26 cellular contexts compared by ENCODE assay signal in the genomic region with DNA sequence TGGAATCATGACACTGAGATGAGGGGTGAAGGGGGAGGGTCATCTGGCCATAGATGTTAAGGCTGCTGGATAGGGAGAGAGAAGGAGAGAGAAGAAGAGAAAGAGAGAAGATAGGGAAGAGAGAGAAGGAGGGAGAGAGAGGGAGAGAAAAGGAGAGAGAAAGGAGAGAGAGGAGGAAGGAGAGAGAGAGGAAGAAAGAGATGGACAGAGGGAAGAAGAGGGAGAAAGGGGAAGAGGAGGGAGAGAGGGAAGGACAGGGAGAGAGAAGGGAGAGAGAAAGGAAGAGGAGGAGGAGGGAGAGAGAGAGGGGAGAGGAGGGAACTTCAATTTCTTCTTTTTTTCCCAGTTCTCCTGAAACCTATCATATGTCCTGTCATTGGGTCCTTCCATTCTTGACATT. TPM values are rescaled to one million over a fixed set of nuclear protein-coding genes. Genes with fewer than 3 reads are reported as not detected.
"Had no signal": no experiment of that assay in that cellular context is flagged by ENCODE, and none has a peak within 500 bp of the region (broad histone marks: within the 10 kb centered on the region; RNA-seq: fewer than 3 reads in every experiment).

No MANE protein-coding gene starts in this region.

- H3K4me3 ChIP-seq: coronary artery, esophagus squamous epithelium, heart right ventricle, lung, pancreas, stomach, thyroid gland had no signal

- FAIRE-seq: islet of Langerhans, pancreas had no signal

- H3K4me1 ChIP-seq: heart right ventricle, thyroid gland had no signal

- H3K27ac ChIP-seq: coronary artery, esophagus squamous epithelium, heart right ventricle, thyroid gland had no signal

- ATAC-seq: effector memory CD8-positive, alpha-beta T cell; heart right ventricle; left colon; left ventricle myocardium superior; naive thymus-derived CD4-positive, alpha-beta T cell; pancreas; sciatic nerve; stimulated activated effector memory CD8-positive, alpha-beta T cell treated with anti-CD3 and anti-CD28 coated beads, Interleukin-12 subunit alpha, Interleukin-12 subunit beta, amount 100 ng/mL, for 72 hours had no signal

- H3K36me3 ChIP-seq: esophagus squamous epithelium, pancreas, thyroid gland had no signal

- DNase-seq: effector memory CD8-positive, alpha-beta T cell; erythroblast; esophagus squamous epithelium; foreskin melanocyte; glutamatergic neuron; heart right ventricle; hippocampal formation; kidney glomerular epithelial cell; left colon; left ventricle myocardium superior; mesenchymal stem cell; midbrain; naive thymus-derived CD4-positive, alpha-beta T cell; occipital lobe; pancreas; stimulated activated CD4-positive, alpha-beta T cell treated with anti-CD3 and anti-CD28 coated beads, Interleukin-2, amount 100 ng/mL, for 24 hours; stimulated activated CD4-positive, alpha-beta T cell treated with anti-CD3 and anti-CD28 coated beads, Interleukin-4, amount 100 ng/mL, for 24 hours; stimulated activated naive CD4-positive, alpha-beta T cell treated with Interleukin-2 at 50 U/mL for 16 hours; stomach; thyroid gland; trophoblast cell had no signal

- H3K27me3 ChIP-seq: esophagus squamous epithelium, heart right ventricle, pancreas, stomach, thyroid gland had no signal

- H3K9me3 Mint-ChIP-seq: effector memory CD8-positive, alpha-beta T cell; stimulated activated effector memory CD8-positive, alpha-beta T cell treated with anti-CD3 and anti-CD28 coated beads, Interleukin-12 subunit alpha, Interleukin-12 subunit beta, amount 100 ng/mL, for 72 hours had no signal

- H3K27ac Mint-ChIP-seq: effector memory CD8-positive, alpha-beta T cell; naive thymus-derived CD4-positive, alpha-beta T cell; stimulated activated effector memory CD8-positive, alpha-beta T cell treated with anti-CD3 and anti-CD28 coated beads, Interleukin-12 subunit alpha, Interleukin-12 subunit beta, amount 100 ng/mL, for 72 hours had no signal

- H3K9me3 ChIP-seq: esophagus squamous epithelium, heart right ventricle, pancreas, stomach, thyroid gland had no signal

- H3K4me1 Mint-ChIP-seq: stimulated activated effector memory CD8-positive, alpha-beta T cell treated with anti-CD3 and anti-CD28 coated beads, Interleukin-12 subunit alpha, Interleukin-12 subunit beta, amount 100 ng/mL, for 72 hours had no signal

- H3K36me3 Mint-ChIP-seq: stimulated activated effector memory CD8-positive, alpha-beta T cell treated with anti-CD3 and anti-CD28 coated beads, Interleukin-12 subunit alpha, Interleukin-12 subunit beta, amount 100 ng/mL, for 72 hours had no signal

- H3K4me3 Mint-ChIP-seq: effector memory CD8-positive, alpha-beta T cell; naive thymus-derived CD4-positive, alpha-beta T cell; stimulated activated effector memory CD8-positive, alpha-beta T cell treated with anti-CD3 and anti-CD28 coated beads, Interleukin-12 subunit alpha, Interleukin-12 subunit beta, amount 100 ng/mL, for 72 hours had no signal

RNA-seq across cellular contexts. Expression of gene RBP1, which starts 15.1 kb away (rescaled TPM):
- total RNA-seq: naive thymus-derived CD4-positive, alpha-beta T cell had no signal
- polyA plus RNA-seq: naive thymus-derived CD4-positive, alpha-beta T cell had no signal
